ENCODE assay signal across 24 cellular contexts in the genomic region with DNA sequence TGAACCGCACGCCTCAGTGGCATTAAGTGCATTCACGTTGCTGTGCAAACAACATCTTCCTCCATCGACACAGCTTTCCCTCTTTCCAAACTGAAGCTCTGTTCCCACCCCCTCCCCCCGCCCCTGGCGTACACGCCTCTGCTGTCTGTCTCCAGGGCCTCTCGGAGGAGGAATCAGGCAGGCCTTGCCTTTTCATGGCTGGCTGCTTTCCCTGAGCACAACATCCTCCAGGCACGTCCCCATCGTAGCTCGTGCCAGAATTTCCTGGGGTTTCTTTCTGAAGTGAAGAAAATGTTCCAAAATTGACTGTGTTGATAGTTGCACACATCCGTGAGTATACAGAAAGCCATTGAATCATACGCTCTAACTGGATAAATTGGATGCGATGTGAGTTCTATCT. TPM values are rescaled to one million over a fixed set of nuclear protein-coding genes. Genes with fewer than 3 reads are reported as not detected.
A peak's percentile ranks its signal among the peaks of the same experiment; 100 is the strongest.
DNase-seq lines count a peak whose midpoint lies in the region; TF ChIP-seq lines count a peak whose summit lies in the region.
"Had no signal": no experiment of that assay in that cellular context is flagged by ENCODE, and none has a peak within 500 bp of the region (broad histone marks: within the 10 kb centered on the region; RNA-seq: fewer than 3 reads in every experiment).

No MANE protein-coding gene starts in this region.

- H3K4me3 ChIP-seq in skeletal muscle cell (ENCODE audit: low read depth, low read length) (no peak overlapping the region), mesendoderm (ENCODE audit: low read length) (no peak overlapping the region)
- H3K4me3 ChIP-seq: adrenal gland, cardiac muscle cell, gastrocnemius medialis had no signal

- no peaks in the 10 kb centered on the region for H3K36me3 Mint-ChIP-seq in glutamatergic neuron (ENCODE audit: unreplicated experiment)
- H3K36me3 Mint-ChIP-seq: naive thymus-derived CD4-positive, alpha-beta T cell; type B pancreatic cell had no signal

- no peaks in the 10 kb centered on the region for H3K79me1 ChIP-seq in mesendoderm (ENCODE audit: low read length)

- peaks cover 1% of the 10 kb centered on the region for H3K27me3 Mint-ChIP-seq in glutamatergic neuron (ENCODE audit: unreplicated experiment)

- peaks cover 4% of the 10 kb centered on the region for H3K4me1 Mint-ChIP-seq in glutamatergic neuron (ENCODE audit: low read depth, unreplicated experiment)
- H3K4me1 Mint-ChIP-seq: naive thymus-derived CD4-positive, alpha-beta T cell had no signal

- no peak overlapping the region for H4K8ac ChIP-seq in mesendoderm (ENCODE audit: low read depth, low read length)

- H3K9ac ChIP-seq in mesendoderm (ENCODE audit: low read length) = no peak overlapping the region
- H3K9ac ChIP-seq: SK-N-SH had no signal

- H2BK15ac ChIP-seq in mesendoderm (replicated peaks; ENCODE audit: low read depth) = no peak overlapping the region

- no peak overlapping the region for H2AK5ac ChIP-seq in mesendoderm (ENCODE audit: low read length)

- no peak overlapping the region for H3K4ac ChIP-seq in mesendoderm (ENCODE audit: low read depth, low read length)

- TF ChIP-seq CTCF in glutamatergic neuron (IDR thresholded peaks at IDR 0.05; ENCODE audit: partially characterized antibody, unreplicated experiment) = no peak

- H2BK5ac ChIP-seq in mesendoderm (ENCODE audit: low read length) = no peak overlapping the region

- no peaks in the 10 kb centered on the region for H3K79me2 ChIP-seq in mesendoderm (ENCODE audit: control insufficient read depth, insufficient read depth, low read length)

- no peak overlapping the region for H3K27ac ChIP-seq in mesendoderm (ENCODE audit: low read depth, low read length)
- H3K27ac ChIP-seq: adrenal gland, cardiac muscle cell, epithelial cell of prostate, gastrocnemius medialis, VCaP had no signal

- no peaks in the 10 kb centered on the region for H3K4me1 ChIP-seq in mesendoderm (ENCODE audit: control insufficient read depth, low read depth, low read length)
- H3K4me1 ChIP-seq: adrenal gland, Caco-2, gastrocnemius medialis had no signal

- H3K4me2 ChIP-seq in mesendoderm (ENCODE audit: low read length) = no peak overlapping the region
- H3K4me2 ChIP-seq: SK-N-SH had no signal

- peak overlapping the region; percentile 20 for H3K4me3 Mint-ChIP-seq in glutamatergic neuron (ENCODE audit: unreplicated experiment)
- H3K4me3 Mint-ChIP-seq: naive thymus-derived CD4-positive, alpha-beta T cell; type B pancreatic cell had no signal

- peaks cover 2% of the 10 kb centered on the region for H3K9me3 Mint-ChIP-seq in glutamatergic neuron (ENCODE audit: unreplicated experiment)
- H3K9me3 Mint-ChIP-seq: naive thymus-derived CD4-positive, alpha-beta T cell; type B pancreatic cell had no signal

- H3K18ac ChIP-seq in mesendoderm (ENCODE audit: low read length) = no peak overlapping the region

- H3K23ac ChIP-seq in mesendoderm (ENCODE audit: low read length) = no peak overlapping the region

- H2BK120ac ChIP-seq in mesendoderm (ENCODE audit: low read depth, low read length) = no peak overlapping the region

- H3K56ac ChIP-seq in mesendoderm (ENCODE audit: low read length) = no peak overlapping the region

- no CpG with 5 or more reads among the region's 14 CpGs for WGBS in mesendoderm (ENCODE audit: extremely low coverage, insufficient coverage, low lambda C conversion rate)

- H3K36me3 ChIP-seq in mesendoderm (ENCODE audit: control insufficient read depth, insufficient read depth, low read length) = no peaks in the 10 kb centered on the region
- H3K36me3 ChIP-seq: adrenal gland, cardiac muscle cell, gastrocnemius medialis had no signal

- H4K5ac ChIP-seq in mesendoderm (ENCODE audit: low read length) = no peak overlapping the region

- no peak overlapping the region for H3K27ac Mint-ChIP-seq in glutamatergic neuron (ENCODE audit: unreplicated experiment)
- H3K27ac Mint-ChIP-seq: naive thymus-derived CD4-positive, alpha-beta T cell; type B pancreatic cell had no signal

- DNase-seq in DMS53 (lab: John Stamatoyannopoulos, UW) (peak; percentile 45), DMS53 treated with DMSO at 0.1 percent for 48 hours (lab: John Stamatoyannopoulos, UW; ENCODE audit: unreplicated experiment) (no peak), NCI-H446 treated with DMSO at 0.1 percent for 48 hours (lab: John Stamatoyannopoulos, UW) (peak; percentile 65), glutamatergic neuron (peak; percentile 17), skeletal muscle cell (ENCODE audit: low read depth) (peak; percentile 35), mesendoderm (no peak), SHP77 (lab: John Stamatoyannopoulos, UW) (no peak)
- no peak for DNase-seq in stimulated activated naive CD4-positive, alpha-beta T cell (lab: John Stamatoyannopoulos, UW)
- DNase-seq: 8988T; activated gamma-delta T cell; adrenal gland; AML-193; Caco-2; dermis blood vessel endothelial cell; gastrocnemius medialis; naive thymus-derived CD4-positive, alpha-beta T cell; NCI-H1105 treated with DMSO at 0.1 percent for 48 hours; SK-N-SH; stimulated activated CD4-positive, alpha-beta T cell treated with anti-CD3 and anti-CD28 coated beads, Interleukin-2, amount 100 ng/mL, for 24 hours; stimulated activated naive CD8-positive, alpha-beta T cell treated with anti-CD3 and anti-CD28 coated beads, Interleukin-15, Interleukin-2, amounts not matched to agents 100 U/mL and 50 U/mL, for 24 hours had no signal

- H3K27me3 ChIP-seq in mesendoderm (ENCODE audit: insufficient read depth, low read length, poor library complexity) = no peaks in the 10 kb centered on the region
- H3K27me3 ChIP-seq: cardiac muscle cell had no signal

RNA-seq across cellular contexts. Expression of gene TMEM250, which starts 22.3 kb away (rescaled TPM):
- 16.0 TPM for total RNA-seq in glutamatergic neuron (ENCODE audit: unreplicated experiment)
- 21.7 TPM for polyA plus RNA-seq in mesendoderm (2013, experiment 1 of 2)
- polyA plus RNA-seq in mesendoderm (2013, experiment 2 of 2) = 22.2 TPM

RNA-seq across cellular contexts. Expression of gene NACC2, which starts 45.9 kb away (rescaled TPM):
- total RNA-seq in glutamatergic neuron (ENCODE audit: unreplicated experiment) = 3.9 TPM
- polyA plus RNA-seq in mesendoderm (2013, experiment 1 of 2) = 2.0 TPM
- 2.2 TPM for polyA plus RNA-seq in mesendoderm (2013, experiment 2 of 2)

Comparison
In these comparisons a context has a peak if more than half of its experiments do, and no peak if none do; other contexts are left out.
1. DNase-seq: peak in DMS53 (single experiment), NCI-H446 treated with DMSO at 0.1 percent for 48 hours (single experiment), glutamatergic neuron (single experiment) and skeletal muscle cell (single experiment); none in DMS53 treated with DMSO at 0.1 percent for 48 hours (single experiment), stimulated activated naive CD4-positive, alpha-beta T cell (0 of 6), mesendoderm (single experiment) and SHP77 (0 of 2).